In genomic region chr19:6209233-6209632, GRCh38 we compare ENCODE assay signal across 1 cellular context.
TF ChIP-seq lines count a peak whose summit lies in the region.

No MANE protein-coding gene starts in this region.

TF ChIP-seq in K562, 482 proteins besides CTCF, POLR2A, EP300 and RAD21 (continued from another document):
- TF ChIP-seq ZBTB40 (IDR thresholded peaks at IDR 0.05), result no peak
- no peak for TF ChIP-seq ZBTB40 (CRISPR knock-in tag; IDR thresholded peaks at IDR 0.05)
- peak in 1 of 2 experiments; percentile 26; a peak in 1 of 4 replicates for TF ChIP-seq NRF1 (conservative IDR thresholded peaks at IDR 0.05 in 1 of 2, IDR thresholded peaks at IDR 0.05 in 1 of 2)
